ENCODE assay signal across 8 cellular contexts in genomic region chr1:146912975-146913374, GRCh38. TPM values are rescaled to one million over a fixed set of nuclear protein-coding genes. Genes with fewer than 3 reads are reported as not detected.
DNase-seq lines count a peak whose midpoint lies in the region; ATAC-seq, FAIRE-seq and TF ChIP-seq lines count a peak whose summit lies in the region.
"Not testable (repeated sequence)": the region's sequence is repeated elsewhere in the genome, so short reads cannot be mapped to it uniquely, and the experiment has no call there.

No MANE protein-coding gene starts in this region.

- H3K79me2 ChIP-seq in K562 (ENCODE audit: control insufficient read depth, insufficient read depth, low read length): not testable (repeated sequence)

- H3K27ac ChIP-seq in RWPE2 (ENCODE audit: poor library complexity, severe bottlenecking); K562 (ENCODE audit: extremely low read depth, low read depth, low read length); foreskin keratinocyte; right lobe of liver: not testable (repeated sequence)

- H3K9ac ChIP-seq in K562 (ENCODE audit: insufficient read depth in 1 of 2, low read depth in 2 of 2, low read length in 2 of 2): not testable (repeated sequence)

- peak; percentile 14 for DNase-seq in 8988T
- peak; percentile 70 for DNase-seq in EL
- DNase-seq in H54 (ENCODE audit: insufficient read length, low spot score): peak; percentile 2
- DNase-seq in HTR-8/SVneo (ENCODE audit: insufficient read length, low spot score): peak; percentile 27
- not testable (repeated sequence) for DNase-seq in RWPE2 (ENCODE audit: low spot score); right lobe of liver
- peak; percentile 4 to 20 (median 6) for DNase-seq in K562 (ENCODE audit: extremely low read depth in 1 of 4, low spot score in 3 of 4)
- peak; percentile 68 to 88 for DNase-seq in foreskin keratinocyte

- peak; percentile 71 for ATAC-seq in RWPE2 (ENCODE audit: low read depth)
- ATAC-seq in K562: peak; percentile 76
- peak; percentile 89 for ATAC-seq in foreskin keratinocyte
- ATAC-seq in right lobe of liver: peak in 3 of 4 donors; percentile 28 to 50 (median 48)

- POLR2A ChIA-PET in K562 (lab: Yijun Ruan, JAX): not testable (repeated sequence)

- FAIRE-seq in H54 (lab: Jason Lieb, UNC); HTR-8/SVneo (lab: Jason Lieb, UNC); K562 (lab: Jason Lieb, UNC): not testable (repeated sequence)

- BruUV-seq in K562 (replicated peaks; lab: Mats Ljungman, UMichigan): not testable (repeated sequence)

- H3K4me3 ChIP-seq in RWPE2 (ENCODE audit: severe bottlenecking); K562; right lobe of liver: not testable (repeated sequence)

- intact Hi-C loops in K562 (cut with micrococcal nuclease); right lobe of liver (cut with DNase I): not testable (repeated sequence)

- CTCF ChIA-PET in K562 (lab: Yijun Ruan, JAX; ENCODE audit: low intra/inter-chr PET ratio): not testable (repeated sequence)

- not testable (repeated sequence) for TF ChIP-seq CTCF in RWPE2 (IDR thresholded peaks at IDR 0.05; ENCODE audit: poor library complexity, severe bottlenecking)
- TF ChIP-seq CTCF in K562 (IDR thresholded peaks at IDR 0.05 in 2 of 3, conservative IDR thresholded peaks at IDR 0.05 in 1 of 3; ENCODE audit: insufficient read depth in 2 of 3, low read depth in 1 of 3, low read length in 3 of 3): 0 out of 6 replicates have a peak, but pooled peaks of 1 of the 3 experiments have one; percentile 16
- peak; percentile 47 for TF ChIP-seq CTCF in foreskin keratinocyte (conservative IDR thresholded peaks at IDR 0.05)
- TF ChIP-seq CTCF in right lobe of liver (IDR thresholded peaks at IDR 0.05): peak in 1 of 4 donors; percentile 12

- H3K27me3 ChIP-seq in RWPE2 (ENCODE audit: insufficient read depth, poor library complexity, severe bottlenecking); K562 (ENCODE audit: control insufficient read depth in 2 of 2, insufficient read depth in 2 of 2, low read length in 2 of 2); foreskin keratinocyte; right lobe of liver: not testable (repeated sequence)

- not testable (repeated sequence) for H3K36me3 ChIP-seq in RWPE2 (ENCODE audit: low read depth); K562 (ENCODE audit: control insufficient read depth, insufficient read depth, low read length); right lobe of liver

- not testable (repeated sequence) for H3K9me1 ChIP-seq in K562 (ENCODE audit: control insufficient read depth, insufficient read depth, low read length)

- H3K9me3 ChIP-seq in RWPE2 (ENCODE audit: severe bottlenecking); K562 (replicated peaks; ENCODE audit: control insufficient read depth, insufficient read depth, low read depth, low read length); right lobe of liver: not testable (repeated sequence)

- peak in 1 of 2 experiments; percentile 22; a peak in 1 of 4 replicates for TF ChIP-seq RAD21 in K562 (CRISPR knock-in tag; conservative IDR thresholded peaks at IDR 0.05 in 1 of 2, IDR thresholded peaks at IDR 0.05 in 1 of 2)

- WGBS in K562 (ENCODE audit: insufficient coverage, low coverage, missing lambda C conversion rate): 61% methylated on average over 3 of the region's 3 CpGs
- WGBS in right lobe of liver (ENCODE audit: insufficient coverage, low coverage, low lambda C conversion rate, missing lambda C conversion rate): 92% methylated on average over 3 of the region's 3 CpGs

- in situ Hi-C loops in K562 (cut with MboI): not testable (repeated sequence)

- TF ChIP-seq POLR2A in H54 (IDR thresholded peaks at IDR 0.05; ENCODE audit: low read depth, low read length); K562 (conservative IDR thresholded peaks at IDR 0.05); right lobe of liver (IDR thresholded peaks at IDR 0.05): not testable (repeated sequence)

- not testable (repeated sequence) for H3K4me2 ChIP-seq in K562 (ENCODE audit: insufficient read depth, low read length)

- not testable (repeated sequence) for H4K20me1 ChIP-seq in K562 (replicated peaks; ENCODE audit: control insufficient read depth, insufficient read depth, low read length)

- H3K4me1 ChIP-seq in RWPE2 (ENCODE audit: insufficient read depth, poor library complexity, severe bottlenecking); K562 (replicated peaks in 1 of 2; ENCODE audit: control insufficient read depth in 2 of 2, insufficient read depth in 2 of 2, low read length in 2 of 2); foreskin keratinocyte; right lobe of liver: not testable (repeated sequence)

- TF ChIP-seq EP300 in K562 (IDR thresholded peaks at IDR 0.05; ENCODE audit: low read length): not testable (repeated sequence)

- not testable (repeated sequence) for H2AFZ ChIP-seq in K562 (ENCODE audit: low read depth, low read length)

TF ChIP-seq in K562, 482 proteins besides CTCF, POLR2A, EP300 and RAD21:
- TF ChIP-seq CTCFL (IDR thresholded peaks at IDR 0.05; ENCODE audit: borderline replicate concordance, insufficient read depth, low read depth, low read length, poor library complexity, severe bottlenecking): peak; percentile 55

RNA-seq across cellular contexts. Expression of gene NBPF12, which starts 25.1 kb away (rescaled TPM):
- 33.2 and 60.2 TPM in 2 replicates for total RNA-seq in K562 (2011; cell fraction: chromatin; rRNA removed; ENCODE audit: low replicate concordance)
- 13.7 and 16.4 TPM in 2 replicates for total RNA-seq in K562 (2011; cell fraction: nucleolus; rRNA removed)
- 24.0 and 29.4 TPM in 2 replicates for total RNA-seq in K562 (2011; cell fraction: nucleoplasm; rRNA removed)
- 5.1 and 7.2 TPM in 2 replicates for total RNA-seq in K562 (2014; rRNA removed)
- 8.2 and 9.2 TPM in 2 replicates for total RNA-seq in K562 (2014; rRNA removed; fragmentation: Illumina TruSeq; extraction: Trizol)
- 9.0 and 9.1 TPM in 2 replicates for total RNA-seq in K562 (2015; rRNA removed; fragmentation: Illumina TruSeq; extraction: Trizol)
- 5.5 and 6.7 TPM in 2 replicates for total RNA-seq in K562 (2021)
- 12.1 and 14.5 TPM in 2 replicates for polyA plus RNA-seq in K562 (2011; rRNA removed)
- 3.8 and 5.0 TPM in 2 replicates for polyA plus RNA-seq in K562 (2011; cell fraction: cytosol; rRNA removed)
- 45.2 and 49.7 TPM in 2 replicates for polyA plus RNA-seq in K562 (2011; cell fraction: nucleus; rRNA removed)
- 7.6 and 9.3 TPM in 2 replicates for polyA plus RNA-seq in K562 (2012)
- 10.7 and 10.9 TPM in 2 replicates for polyA plus RNA-seq in K562 (2014; fragmentation: Illumina TruSeq; extraction: Trizol)
- polyA plus RNA-seq in K562 (2014; fragmentation: Nextera tagmentation; extraction: Ambion mirVana): 1 to 10 TPM; 2.4 to 3.0 TPM
- polyA plus RNA-seq in K562 (2014; rRNA removed): 7.7 and 9.5 TPM in 2 replicates
- 9.4 and 10.3 TPM in 2 replicates for polyA minus RNA-seq in K562 (2011; rRNA and poly(A)+ RNA removed)
- polyA minus RNA-seq in K562 (2011; cell fraction: cytosol; rRNA and poly(A)+ RNA removed): 3.4 and 3.7 TPM in 2 replicates
- 13.1 and 18.0 TPM in 2 replicates for polyA minus RNA-seq in K562 (2011; cell fraction: nucleus; rRNA and poly(A)+ RNA removed)
- 4.9 and 5.1 TPM in 2 replicates for total RNA-seq in foreskin keratinocyte
- polyA plus RNA-seq in foreskin keratinocyte: 1.5 and 1.6 TPM in 2 replicates
- 10 to 100 TPM in 4 of 6 experiments, 1 to 10 TPM in 2; 5.1 to 18.9 (median 15.3) TPM for total RNA-seq in right lobe of liver
